ENCODE assay signal across 8 cellular contexts in genomic region chr11:313787-314547, GRCh38. TPM values are rescaled to one million over a fixed set of nuclear protein-coding genes. Genes with fewer than 3 reads are reported as not detected.
DNase-seq lines count a peak whose midpoint lies in the region; ATAC-seq and TF ChIP-seq lines count a peak whose summit lies in the region.

Gene IFITM1 (plus strand): TSS chr11:314040. CDS start chr11:314171, 131 bp downstream.

- TF ChIP-seq CTCF in Calu3 (IDR thresholded peaks at IDR 0.05; ENCODE audit: unreplicated experiment) = no peak

- H3K4me3 Mint-ChIP-seq in Calu3 (ENCODE audit: low read depth, unreplicated experiment) = peak within 1 kb of the TSS; percentile 66

- H3K9me3 ChIP-seq in SK-N-MC (ENCODE audit: low read depth, low read length) = no peaks in the 10 kb centered on the region

- peak within 1 kb of the TSS; percentile 52 for H3K9ac ChIP-seq in SK-N-MC (ENCODE audit: insufficient read length)

- H3K9me3 Mint-ChIP-seq in Calu3 (ENCODE audit: low read depth, unreplicated experiment) = no peaks in the 10 kb centered on the region

- CTCF ChIA-PET in Calu3 (lab: Charles Lee) = no interaction called here

- DNase-seq in Calu3 (no peak), SK-N-MC (ENCODE audit: low read depth, low spot score) (peak; percentile 84), astrocyte of the hippocampus (ENCODE audit: low read depth, low spot score) (peak; percentile 69), smooth muscle cell of the brain vasculature (ENCODE audit: low read depth, low spot score) (peak; percentile 65), NCI-H1092 (lab: John Stamatoyannopoulos, UW) (no peak)

- no peak within 1 kb of the TSS for H3K27ac Mint-ChIP-seq in Calu3 (ENCODE audit: unreplicated experiment)

- H3K27me3 Mint-ChIP-seq in Calu3 (ENCODE audit: unreplicated experiment) = peaks cover 66% of the 10 kb centered on the region

- peak within 1 kb of the TSS; percentile 94 for H3K27ac ChIP-seq in SK-N-MC

- intact Hi-C loops in Calu3 (cut with micrococcal nuclease; ENCODE audit: unreplicated experiment) = no loop called here

- BruUV-seq in Calu3 (replicated peaks; lab: Mats Ljungman, UMichigan) = TSS peak; percentile 95

- H3K36me3 Mint-ChIP-seq in Calu3 (ENCODE audit: insufficient read depth, unreplicated experiment) = no peaks in the 10 kb centered on the region

- peak; percentile 32 for ATAC-seq in GM21825 (IDR thresholded peaks at IDR 0.05; ENCODE audit: unreplicated experiment)
- ATAC-seq in HG02840 (IDR thresholded peaks at IDR 0.05; ENCODE audit: low FRiP score, unreplicated experiment) = no peak

- peak within 1 kb of the TSS; percentile 79 for H3K4me3 ChIP-seq in SK-N-MC
- H3K4me3 ChIP-seq in iPS-11a (ENCODE audit: low read depth, low read length) = peak within 1 kb of the TSS; percentile 75

- peaks cover 20% of the 10 kb centered on the region for H3K4me1 Mint-ChIP-seq in Calu3 (ENCODE audit: low read depth, unreplicated experiment)

- H3K36me3 ChIP-seq in SK-N-MC (ENCODE audit: insufficient read depth, low read length) = no peaks in the 10 kb centered on the region

RNA-seq across cellular contexts. Expression of gene IFITM1, which starts in this region (rescaled TPM):
- 45.6 and 179 TPM in 2 replicates for total RNA-seq in Calu3 (2022)

Comparison
In these comparisons a context has a peak if more than half of its experiments do, and no peak if none do; other contexts are left out.
1. DNase-seq: peak in SK-N-MC (single experiment), astrocyte of the hippocampus (single experiment) and smooth muscle cell of the brain vasculature (single experiment); none in Calu3 (single experiment) and NCI-H1092 (single experiment).